Comparison of ENCODE assay signal across 1 cellular context in genomic region chr4:74932010-74932409, GRCh38.
TF ChIP-seq lines count a peak whose summit lies in the region.

No MANE protein-coding gene starts in this region.

TF ChIP-seq in HCT116, 20 proteins besides CTCF, POLR2A, EP300 and RAD21 (continued from another document):
- TF ChIP-seq, protein P1, sequence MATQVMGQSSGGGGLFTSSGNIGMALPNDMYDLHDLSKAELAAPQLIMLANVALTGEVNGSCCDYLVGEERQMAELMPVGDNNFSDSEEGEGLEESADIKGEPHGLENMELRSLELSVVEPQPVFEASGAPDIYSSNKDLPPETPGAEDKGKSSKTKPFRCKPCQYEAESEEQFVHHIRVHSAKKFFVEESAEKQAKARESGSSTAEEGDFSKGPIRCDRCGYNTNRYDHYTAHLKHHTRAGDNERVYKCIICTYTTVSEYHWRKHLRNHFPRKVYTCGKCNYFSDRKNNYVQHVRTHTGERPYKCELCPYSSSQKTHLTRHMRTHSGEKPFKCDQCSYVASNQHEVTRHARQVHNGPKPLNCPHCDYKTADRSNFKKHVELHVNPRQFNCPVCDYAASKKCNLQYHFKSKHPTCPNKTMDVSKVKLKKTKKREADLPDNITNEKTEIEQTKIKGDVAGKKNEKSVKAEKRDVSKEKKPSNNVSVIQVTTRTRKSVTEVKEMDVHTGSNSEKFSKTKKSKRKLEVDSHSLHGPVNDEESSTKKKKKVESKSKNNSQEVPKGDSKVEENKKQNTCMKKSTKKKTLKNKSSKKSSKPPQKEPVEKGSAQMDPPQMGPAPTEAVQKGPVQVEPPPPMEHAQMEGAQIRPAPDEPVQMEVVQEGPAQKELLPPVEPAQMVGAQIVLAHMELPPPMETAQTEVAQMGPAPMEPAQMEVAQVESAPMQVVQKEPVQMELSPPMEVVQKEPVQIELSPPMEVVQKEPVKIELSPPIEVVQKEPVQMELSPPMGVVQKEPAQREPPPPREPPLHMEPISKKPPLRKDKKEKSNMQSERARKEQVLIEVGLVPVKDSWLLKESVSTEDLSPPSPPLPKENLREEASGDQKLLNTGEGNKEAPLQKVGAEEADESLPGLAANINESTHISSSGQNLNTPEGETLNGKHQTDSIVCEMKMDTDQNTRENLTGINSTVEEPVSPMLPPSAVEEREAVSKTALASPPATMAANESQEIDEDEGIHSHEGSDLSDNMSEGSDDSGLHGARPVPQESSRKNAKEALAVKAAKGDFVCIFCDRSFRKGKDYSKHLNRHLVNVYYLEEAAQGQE (IDR thresholded peaks at IDR 0.05; ENCODE audit: low read depth) = no peak
- TF ChIP-seq JUND (IDR thresholded peaks at IDR 0.05) = no peak
- TF ChIP-seq CBX3 (IDR thresholded peaks at IDR 0.05; ENCODE audit: low read depth) = no peak
